Comparison of ENCODE assay signal across 11 cellular contexts in genomic region chr3:169026543-169027181, GRCh38.
DNase-seq lines count a peak whose midpoint lies in the region; ATAC-seq, FAIRE-seq and TF ChIP-seq lines count a peak whose summit lies in the region.
"Had no signal": no experiment of that assay in that cellular context is flagged by ENCODE, and none has a peak within 500 bp of the region (broad histone marks: within the 10 kb centered on the region; RNA-seq: fewer than 3 reads in every experiment).

No MANE protein-coding gene starts in this region.

- no peak overlapping the region for H3K27ac Mint-ChIP-seq in T-helper 17 cell
- H3K27ac Mint-ChIP-seq: activated naive CD4-positive, alpha-beta T cell treated with anti-CD3 and anti-CD28 coated beads, Interleukin-2, amount 50 U/mL, for 24 hours had no signal

- TF ChIP-seq CTCF in foreskin fibroblast (IDR thresholded peaks at IDR 0.05; ENCODE audit: low read depth, low read length) (no peak), coronary artery (IDR thresholded peaks at IDR 0.05) (no peak)

- DNase-seq in NCI-H526 (lab: John Stamatoyannopoulos, UW): peak; percentile 41 to 45
- DNase-seq in NCI-H526 treated with DMSO at 0.1 percent for 48 hours (lab: John Stamatoyannopoulos, UW): no peak
- DNase-seq in SW480 (ENCODE audit: low spot score): peak; percentile 86
- peak; percentile 92 to 95 for DNase-seq in foreskin fibroblast
- peak; percentile 38 for DNase-seq in urothelium cell line (ENCODE audit: low spot score)
- DNase-seq in coronary artery (ENCODE audit: low spot score): no peak
- no peak for DNase-seq in T-helper 17 cell

- ATAC-seq in T-helper 17 cell: no peak
- ATAC-seq in GM18502 (IDR thresholded peaks at IDR 0.05; ENCODE audit: poor library complexity, unreplicated experiment): no peak

- no peak overlapping the region for H3K4me3 Mint-ChIP-seq in T-helper 17 cell
- H3K4me3 Mint-ChIP-seq: activated naive CD4-positive, alpha-beta T cell treated with anti-CD3 and anti-CD28 coated beads, Interleukin-2, amount 50 U/mL, for 24 hours had no signal

- H3K27me3 Mint-ChIP-seq in T-helper 17 cell: no peaks in the 10 kb centered on the region
- H3K27me3 Mint-ChIP-seq: activated naive CD4-positive, alpha-beta T cell treated with anti-CD3 and anti-CD28 coated beads, Interleukin-2, amount 50 U/mL, for 24 hours had no signal

- no peak for FAIRE-seq in urothelium cell line (lab: Jason Lieb, UNC)

- H3K4me1 Mint-ChIP-seq in T-helper 17 cell: no peaks in the 10 kb centered on the region
- H3K4me1 Mint-ChIP-seq: activated naive CD4-positive, alpha-beta T cell treated with anti-CD3 and anti-CD28 coated beads, Interleukin-2, amount 50 U/mL, for 24 hours had no signal

- H3K27ac ChIP-seq in coronary artery: no peak overlapping the region
- H3K27ac ChIP-seq: hepatocyte, parathyroid adenoma had no signal

- no peaks in the 10 kb centered on the region for H3K36me3 Mint-ChIP-seq in T-helper 17 cell (ENCODE audit: low read depth)
- H3K36me3 Mint-ChIP-seq: activated naive CD4-positive, alpha-beta T cell treated with anti-CD3 and anti-CD28 coated beads, Interleukin-2, amount 50 U/mL, for 24 hours had no signal

- H3K4me3 ChIP-seq in foreskin fibroblast (ENCODE audit: low read depth in 1 of 2, low read length in 2 of 2): peak overlapping the region in 1 of 2 donors; percentile 26
- no peak overlapping the region for H3K4me3 ChIP-seq in coronary artery
- H3K4me3 ChIP-seq: hepatocyte had no signal

- no peaks in the 10 kb centered on the region for H3K9me3 ChIP-seq in T-helper 17 cell (ENCODE audit: control insufficient read depth, low read length, poor library complexity, severe bottlenecking)

Comparison
In these comparisons a context has a peak if more than half of its experiments do, and no peak if none do; other contexts are left out.
1. DNase-seq: peak in NCI-H526 (2 of 2), SW480 (single experiment), foreskin fibroblast (2 of 2) and urothelium cell line (single experiment); none in NCI-H526 treated with DMSO at 0.1 percent for 48 hours (single experiment), coronary artery (single experiment) and T-helper 17 cell (0 of 3).